ENCODE assay signal across 31 cellular contexts in the genomic region with DNA sequence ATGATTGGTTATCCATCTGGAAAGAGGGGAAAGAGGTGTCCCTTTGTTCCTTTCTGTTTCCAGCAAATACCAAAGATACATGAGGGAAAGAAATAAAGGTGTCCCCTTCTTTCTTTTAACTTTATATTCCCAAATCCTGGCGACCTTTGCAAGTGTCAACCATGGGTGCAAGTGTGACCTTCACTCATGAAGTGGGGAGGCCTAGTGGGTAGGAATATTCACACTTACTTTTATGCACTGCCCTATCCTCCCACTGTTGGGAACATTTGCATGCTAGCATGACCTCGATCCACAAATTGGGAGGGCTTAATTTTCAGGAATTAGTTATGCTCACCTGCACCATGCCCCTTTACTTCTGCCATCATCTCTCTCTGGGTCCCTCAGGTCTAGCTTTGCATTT.
"Had no signal": no experiment of that assay in that cellular context is flagged by ENCODE, and none has a peak within 500 bp of the region (broad histone marks: within the 10 kb centered on the region; RNA-seq: fewer than 3 reads in every experiment).

No MANE protein-coding gene starts in this region.

- ATAC-seq: activated CD4-positive, CD25-positive, alpha-beta regulatory T cell treated with anti-CD3 and anti-CD28 coated beads, Interleukin-2, amount 50 U/mL, for 24 hours; activated CD8-positive, alpha-beta memory T cell treated with anti-CD3 and anti-CD28 coated beads, Interleukin-2, amount 10 ng/mL, durations not matched to agents 7 days and 5 days; activated CD8-positive, alpha-beta T cell treated with anti-CD3 and anti-CD28 coated beads for 36 hours; activated naive CD4-positive, alpha-beta T cell treated with anti-CD3 and anti-CD28 coated beads, Interleukin-2, amount 50 U/mL, for 72 hours; activated T-cell treated with anti-CD3 and anti-CD28 coated beads, Interleukin-2, amount 50 U/mL, for 72 hours; foreskin keratinocyte; gastrocnemius medialis; heart left ventricle; T-helper 17 cell had no signal

- H3K27ac ChIP-seq: ascending aorta, breast epithelium, cardiac muscle cell, coronary artery, dorsolateral prefrontal cortex, esophagus muscularis mucosa, foreskin keratinocyte, gastrocnemius medialis, heart left ventricle, WERI-Rb-1 had no signal

- H3K4me1 ChIP-seq: ascending aorta, breast epithelium, foreskin keratinocyte, gastrocnemius medialis, heart left ventricle had no signal

- H3K36me3 ChIP-seq: ascending aorta, breast epithelium, cardiac muscle cell, esophagus muscularis mucosa, gastrocnemius medialis, heart left ventricle, WERI-Rb-1 had no signal

- DNase-seq: activated B cell treated with CpG ODN at 0.5 μM for 24 hours; activated CD4-positive, alpha-beta T cell treated with anti-CD3 and anti-CD28 coated beads for 48 hours; activated CD4-positive, alpha-beta T cell treated with anti-CD3 and anti-CD28 coated beads, Interleukin-2, amount 50 U/mL, for 1 hour; activated CD4-positive, alpha-beta T cell treated with anti-CD3 and anti-CD28 coated beads, Interleukin-2, amount 50 U/mL, for 48 hours; activated CD8-positive, alpha-beta memory T cell treated with anti-CD3 and anti-CD28 coated beads, Interleukin-2, amount 10 ng/mL, durations not matched to agents 7 days and 5 days; activated CD8-positive, alpha-beta memory T cell treated with anti-CD3 and anti-CD28 coated beads, Interleukin-2, amount 50 U/mL, for 4 hours; activated CD8-positive, alpha-beta T cell treated with anti-CD3 and anti-CD28 coated beads for 36 hours; activated gamma-delta T cell; activated naive CD4-positive, alpha-beta T cell; activated naive CD4-positive, alpha-beta T cell treated with anti-CD3 and anti-CD28 coated beads, Interleukin-2, amount 10 ng/mL, durations not matched to agents 7 days and 5 days; activated naive CD8-positive, alpha-beta T cell treated with anti-CD3 and anti-CD28 coated beads, Interleukin-2, amount 10 ng/mL, durations not matched to agents 7 days and 5 days; activated T-cell treated with anti-CD3 and anti-CD28 coated beads, Interleukin-2, amount 50 U/mL, for 24 hours; activated T-cell treated with anti-CD3 and anti-CD28 coated beads, Interleukin-2, amount 50 U/mL, for 72 hours; central memory CD4-positive, alpha-beta T cell; dorsolateral prefrontal cortex; effector memory CD4-positive, alpha-beta T cell; erythroblast; foreskin keratinocyte; gastrocnemius medialis; glutamatergic neuron; heart left ventricle; T-helper 17 cell; T1000; WERI-Rb-1 had no signal

- H3K27me3 ChIP-seq: ascending aorta, breast epithelium, cardiac muscle cell, dorsolateral prefrontal cortex, esophagus muscularis mucosa, foreskin keratinocyte, gastrocnemius medialis, heart left ventricle had no signal

- H3K4me3 ChIP-seq: ascending aorta, breast epithelium, cardiac muscle cell, coronary artery, dorsolateral prefrontal cortex, esophagus muscularis mucosa, gastrocnemius medialis, heart left ventricle had no signal
